ENCODE assay signal across 15 cellular contexts in the genomic region with DNA sequence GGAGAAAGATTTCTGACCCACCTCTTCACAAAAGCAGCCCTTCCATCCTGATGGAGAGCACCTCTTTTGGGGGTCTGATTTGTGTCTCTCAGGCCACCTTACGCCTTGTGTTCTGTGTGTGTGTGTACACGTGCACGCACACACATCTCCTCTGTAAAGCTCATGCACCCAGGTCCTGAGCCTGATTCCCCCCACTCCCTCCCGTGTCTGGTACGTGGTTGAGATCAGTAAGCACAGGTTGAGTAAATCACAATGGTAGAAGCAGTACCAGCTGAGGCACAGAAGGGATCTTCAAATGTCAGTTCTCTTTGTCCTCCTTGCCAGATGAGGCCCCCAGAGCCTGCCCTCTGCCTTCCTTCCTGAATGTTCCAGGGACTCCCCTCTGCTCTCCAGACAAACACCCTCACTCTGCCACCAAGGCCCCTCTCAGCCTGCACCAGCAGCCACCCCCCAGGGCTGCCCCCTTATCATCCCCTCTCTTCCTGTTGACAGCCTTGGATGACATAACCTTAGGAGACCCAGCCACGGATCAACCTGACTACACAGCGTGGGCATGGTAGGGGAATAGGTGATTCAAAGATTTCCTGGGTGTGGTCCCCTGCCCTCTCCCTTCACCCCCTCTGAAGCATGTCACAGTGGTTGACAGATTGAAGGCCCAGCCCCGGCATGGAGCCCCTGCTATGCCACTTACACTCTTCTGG.
DNase-seq lines count a peak whose midpoint lies in the region; ATAC-seq, FAIRE-seq and TF ChIP-seq lines count a peak whose summit lies in the region.
"Had no signal": no experiment of that assay in that cellular context is flagged by ENCODE, and none has a peak within 500 bp of the region (broad histone marks: within the 10 kb centered on the region; RNA-seq: fewer than 3 reads in every experiment).

No MANE protein-coding gene starts in this region.

- no peaks in the 10 kb centered on the region for H3K27me3 ChIP-seq in CD8-positive, alpha-beta memory T cell (ENCODE audit: insufficient read depth, low read length, poor library complexity, severe bottlenecking)
- H3K27me3 ChIP-seq in stomach = no peaks in the 10 kb centered on the region
- H3K27me3 ChIP-seq in pancreas = no peaks in the 10 kb centered on the region
- H3K27me3 ChIP-seq: gastrocnemius medialis, MG63 had no signal

- H3K27me3 Mint-ChIP-seq in CD8-positive, alpha-beta memory T cell = no peaks in the 10 kb centered on the region
- no peaks in the 10 kb centered on the region for H3K27me3 Mint-ChIP-seq in activated CD4-positive, alpha-beta T cell treated with anti-CD3 and anti-CD28 coated beads, Interleukin-2, amount 10 ng/mL, durations not matched to agents 24 days and 14 days

- peak overlapping the region; percentile 18 for H3K4me3 ChIP-seq in CD8-positive, alpha-beta memory T cell (ENCODE audit: low read length)
- H3K4me3 ChIP-seq in stomach (no peak overlapping the region), pancreas (no peak overlapping the region)
- H3K4me3 ChIP-seq: gastrocnemius medialis, MG63 had no signal

- H3K27ac Mint-ChIP-seq in CD8-positive, alpha-beta memory T cell = peak overlapping the region; percentile 82 to 95 (median 92)
- peak overlapping the region; percentile 91 for H3K27ac Mint-ChIP-seq in activated CD4-positive, alpha-beta T cell treated with anti-CD3 and anti-CD28 coated beads, Interleukin-2, amount 10 ng/mL, durations not matched to agents 24 days and 14 days
- peak overlapping the region; percentile 68 to 72 for H3K27ac Mint-ChIP-seq in activated naive CD4-positive, alpha-beta T cell treated with anti-CD3 and anti-CD28 coated beads, Interleukin-2, amount 50 U/mL, for 72 hours

- CTCF ChIA-PET in CD8-positive, alpha-beta memory T cell (lab: Charles Lee) = interaction anchor here (1.3 kb wide), 1 partner anchor 368 kb away, joined by 4 read pairs; no protein-coding TSS in a partner anchor

- peak overlapping the region in 6 of 7 donors; percentile 62 to 90 (median 80) for H3K4me3 Mint-ChIP-seq in CD8-positive, alpha-beta memory T cell
- peak overlapping the region; percentile 76 for H3K4me3 Mint-ChIP-seq in activated CD4-positive, alpha-beta T cell treated with anti-CD3 and anti-CD28 coated beads, Interleukin-2, amount 10 ng/mL, durations not matched to agents 24 days and 14 days

- no peak for TF ChIP-seq EP300 in stomach (IDR thresholded peaks at IDR 0.05)

- POLR2A ChIA-PET in CD8-positive, alpha-beta memory T cell (lab: Charles Lee) = no interaction called here

- intact Hi-C loops in activated CD4-positive, alpha-beta T cell treated with anti-CD3 and anti-CD28 coated beads, Interleukin-2, amount 10 ng/mL, durations not matched to agents 24 days and 14 days (cut with micrococcal nuclease) = loop anchor here (1.0 to 5.0 kb wide), 6 partner anchors 14 to 231 kb away; no protein-coding TSS in a partner anchor
- intact Hi-C loops in stomach (cut with DNase I; ENCODE audit: low total_unique reads) (no loop called here), pancreas (cut with DNase I) (no loop called here)

- TF ChIP-seq POLR2A in stomach (IDR thresholded peaks at IDR 0.05) = no peak

- 76 to 83% (median 77%) methylated on average over 8 of the region's 8 CpGs for WGBS in stomach, 5 donors
- 89 to 95% methylated on average over 8 of the region's 8 CpGs for WGBS in pancreas, 2 donors

- H3K4me1 Mint-ChIP-seq in CD8-positive, alpha-beta memory T cell = peaks cover 79 to 89% (median 87%) of the 10 kb centered on the region in 3 donors
- peaks cover 85% of the 10 kb centered on the region for H3K4me1 Mint-ChIP-seq in activated CD4-positive, alpha-beta T cell treated with anti-CD3 and anti-CD28 coated beads, Interleukin-2, amount 10 ng/mL, durations not matched to agents 24 days and 14 days

- no peaks in the 10 kb centered on the region for H3K36me3 ChIP-seq in CD8-positive, alpha-beta memory T cell (ENCODE audit: insufficient read depth, low read length)
- H3K36me3 ChIP-seq in stomach (no peaks in the 10 kb centered on the region), pancreas (no peaks in the 10 kb centered on the region)
- H3K36me3 ChIP-seq: gastrocnemius medialis, MG63 had no signal

- H3K4me1 ChIP-seq in CD8-positive, alpha-beta memory T cell (ENCODE audit: insufficient read depth, low read length) = peaks cover 74% of the 10 kb centered on the region
- H3K4me1 ChIP-seq in stomach (peaks cover 0 to 21% (median 2%) of the 10 kb centered on the region in 4 donors), pancreas (no peaks in the 10 kb centered on the region)

- TF ChIP-seq CTCF in D721Med (IDR thresholded peaks at IDR 0.05; ENCODE audit: insufficient read depth, missing control alignments) (no peak), stomach (IDR thresholded peaks at IDR 0.05) (no peak), pancreas (IDR thresholded peaks at IDR 0.05) (no peak)

- H3K9me3 ChIP-seq in CD8-positive, alpha-beta memory T cell (ENCODE audit: low read length) = no peaks in the 10 kb centered on the region
- H3K9me3 ChIP-seq in stomach = no peaks in the 10 kb centered on the region
- H3K9me3 ChIP-seq in pancreas = no peaks in the 10 kb centered on the region
- H3K9me3 ChIP-seq: gastrocnemius medialis, MG63 had no signal

- H3K27ac ChIP-seq in CD8-positive, alpha-beta memory T cell (ENCODE audit: low read depth, low read length) = peak overlapping the region; percentile 58
- H3K27ac ChIP-seq in stomach = no peak overlapping the region
- no peak overlapping the region for H3K27ac ChIP-seq in pancreas
- H3K27ac ChIP-seq: gastrocnemius medialis had no signal

- ATAC-seq in activated naive CD4-positive, alpha-beta T cell treated with anti-CD3 and anti-CD28 coated beads, Interleukin-2, amount 50 U/mL, for 72 hours = peak; percentile 48 to 68
- ATAC-seq in GM21528 (IDR thresholded peaks at IDR 0.05; ENCODE audit: low FRiP score, unreplicated experiment) (no peak), pancreas (no peak)
- ATAC-seq: gastrocnemius medialis, sciatic nerve had no signal

- DNase-seq in CD8-positive, alpha-beta memory T cell = peak in 3 of 5 donors; percentile 15 to 58 (median 29)
- DNase-seq in activated CD4-positive, alpha-beta T cell treated with anti-CD3 and anti-CD28 coated beads, Interleukin-2, amount 10 ng/mL, durations not matched to agents 24 days and 14 days = peak; percentile 76
- peak in 1 of 2 donors; percentile 32 for DNase-seq in activated naive CD4-positive, alpha-beta T cell treated with anti-CD3 and anti-CD28 coated beads, Interleukin-2, amount 50 U/mL, for 72 hours (ENCODE audit: low spot score in 2 of 2)
- DNase-seq in stimulated activated CD4-positive, alpha-beta T cell treated with anti-CD3 and anti-CD28 coated beads, Interleukin-2, amount 100 ng/mL, for 4 hours (ENCODE audit: low read depth) = peak; percentile 71
- DNase-seq in D721Med (ENCODE audit: insufficient read length, low spot score) = no peak
- DNase-seq in stomach = no peak
- DNase-seq in pancreas = no peak
- DNase-seq: effector CD4-positive, alpha-beta T cell; gastrocnemius medialis; kidney; MG63; NCI-H2171 treated with DMSO at 0.1 percent for 48 hours had no signal

- H3K9me3 Mint-ChIP-seq in CD8-positive, alpha-beta memory T cell = no peaks in the 10 kb centered on the region
- H3K9me3 Mint-ChIP-seq in activated CD4-positive, alpha-beta T cell treated with anti-CD3 and anti-CD28 coated beads, Interleukin-2, amount 10 ng/mL, durations not matched to agents 24 days and 14 days = no peaks in the 10 kb centered on the region
- no peaks in the 10 kb centered on the region for H3K9me3 Mint-ChIP-seq in activated naive CD4-positive, alpha-beta T cell treated with anti-CD3 and anti-CD28 coated beads, Interleukin-2, amount 50 U/mL, for 72 hours

- no peak for FAIRE-seq in D721Med (lab: Jason Lieb, UNC)
- no peak for FAIRE-seq in pancreas (lab: Jason Lieb, UNC)
- FAIRE-seq: astrocyte, kidney had no signal

- no peaks in the 10 kb centered on the region for H3K36me3 Mint-ChIP-seq in CD8-positive, alpha-beta memory T cell
- H3K36me3 Mint-ChIP-seq in activated CD4-positive, alpha-beta T cell treated with anti-CD3 and anti-CD28 coated beads, Interleukin-2, amount 10 ng/mL, durations not matched to agents 24 days and 14 days (ENCODE audit: low read depth) = peaks cover 11% of the 10 kb centered on the region
- H3K36me3 Mint-ChIP-seq in activated naive CD4-positive, alpha-beta T cell treated with anti-CD3 and anti-CD28 coated beads, Interleukin-2, amount 50 U/mL, for 72 hours = no peaks in the 10 kb centered on the region

Comparison
In these comparisons a context has a peak if more than half of its experiments do, and no peak if none do; other contexts are left out.
1. DNase-seq: peak in CD8-positive, alpha-beta memory T cell (3 of 5), activated CD4-positive, alpha-beta T cell treated with anti-CD3 and anti-CD28 coated beads, Interleukin-2, amount 10 ng/mL, durations not matched to agents 24 days and 14 days (single experiment) and stimulated activated CD4-positive, alpha-beta T cell treated with anti-CD3 and anti-CD28 coated beads, Interleukin-2, amount 100 ng/mL, for 4 hours (single experiment); none in D721Med (single experiment), stomach (single experiment) and pancreas (0 of 6).
2. ATAC-seq: peak in activated naive CD4-positive, alpha-beta T cell treated with anti-CD3 and anti-CD28 coated beads, Interleukin-2, amount 50 U/mL, for 72 hours (2 of 2); none in GM21528 (single experiment) and pancreas (0 of 4).
3. Peak in every context shown above with its lines, with median percentiles within 50 percentile points of each other: H3K27ac Mint-ChIP-seq.